In genomic region chr6:142146828-142147662, GRCh38 we compare ENCODE assay signal across 8 cellular contexts. TPM values are rescaled to one million over a fixed set of nuclear protein-coding genes. Genes with fewer than 3 reads are reported as not detected.
DNase-seq lines count a peak whose midpoint lies in the region; ATAC-seq and TF ChIP-seq lines count a peak whose summit lies in the region.

TSS of gene NMBR (minus strand) at chr6:142147122. CDS start at chr6:142088658, 58,464 bp downstream.
TSS of gene VTA1 (plus strand) at chr6:142147263. CDS start at chr6:142147288, 25 bp downstream.

- H3K9me3 ChIP-seq in HAP-1 (no peaks in the 10 kb centered on the region), MG63 (no peaks in the 10 kb centered on the region), neuron (ENCODE audit: low read length) (no peaks in the 10 kb centered on the region), subcutaneous abdominal adipose tissue (ENCODE audit: control insufficient read depth in 5 of 5, low read length in 5 of 5) (no peaks in the 10 kb centered on the region)

- H2AFZ ChIP-seq in neuron (ENCODE audit: low read depth, low read length): peak within 1 kb of the TSS; percentile 86

- H3K4me1 ChIP-seq in HAP-1: peaks cover 9% of the 10 kb centered on the region
- peaks cover 7% of the 10 kb centered on the region for H3K4me1 ChIP-seq in foreskin keratinocyte
- peaks cover 17% of the 10 kb centered on the region for H3K4me1 ChIP-seq in neuron (ENCODE audit: insufficient read depth, low read length)
- peaks cover 0 to 33% (median 27%) of the 10 kb centered on the region in 5 donors for H3K4me1 ChIP-seq in subcutaneous abdominal adipose tissue (ENCODE audit: control insufficient read depth in 5 of 5, insufficient read depth in 5 of 5, low read length in 5 of 5)

- H3K4me3 ChIP-seq in HAP-1 (peak within 1 kb of the TSS; percentile 62), MG63 (peak within 1 kb of the TSS; percentile 81), neuron (ENCODE audit: low read length) (peak within 1 kb of the TSS; percentile 89), subcutaneous abdominal adipose tissue (ENCODE audit: low read depth in 1 of 5, low read length in 5 of 5) (peak within 1 kb of the TSS; percentile 98 to 100 (median 100))

- H3K27me3 ChIP-seq in HAP-1 (ENCODE audit: low read depth) (no peaks in the 10 kb centered on the region; the same call in 1 of the 2 replicates), MG63 (no peaks in the 10 kb centered on the region), foreskin keratinocyte (no peaks in the 10 kb centered on the region), neuron (ENCODE audit: insufficient read depth, low read length) (no peaks in the 10 kb centered on the region), subcutaneous abdominal adipose tissue (ENCODE audit: control insufficient read depth in 5 of 5, insufficient read depth in 4 of 5, low read length in 5 of 5) (no peaks in the 10 kb centered on the region)

- H3K9ac ChIP-seq in subcutaneous abdominal adipose tissue (ENCODE audit: low read length in 5 of 5): peak within 1 kb of the TSS; percentile 87 to 91 (median 87)

- peak; percentile 99 for ATAC-seq in foreskin keratinocyte

- H3K27ac ChIP-seq in foreskin keratinocyte (peak within 1 kb of the TSS; percentile 19), subcutaneous abdominal adipose tissue (ENCODE audit: low read depth, low read length) (peak within 1 kb of the TSS; percentile 71)

- TF ChIP-seq CTCF in foreskin keratinocyte (conservative IDR thresholded peaks at IDR 0.05): peak; percentile 99

- DNase-seq in GF-D8 (lab: John Stamatoyannopoulos, UW) (peak; percentile 94), HAP-1 (ENCODE audit: low spot score in 2 of 2) (peak; percentile 96), MG63 (peak; percentile 99), SHP77 treated with DMSO at 0.1 percent for 48 hours (lab: John Stamatoyannopoulos, UW) (peak; percentile 96), foreskin keratinocyte (peak; percentile 96 to 98)
- DNase-seq in activated gamma-delta T cell treated with anti-CD3 and anti-CD28 coated beads, Interleukin-2, amount 50 U/mL, for 16 hours (ENCODE audit: low read depth): peak; percentile 93

- in situ Hi-C loops in HAP-1 (cut with MboI; ENCODE audit: low sequenced_read_pairs): no loop called here

- H3K36me3 ChIP-seq in HAP-1 (replicated peaks) (no peaks in the 10 kb centered on the region), MG63 (peaks cover 7% of the 10 kb centered on the region), neuron (ENCODE audit: insufficient read depth, low read length) (peaks cover 10% of the 10 kb centered on the region), subcutaneous abdominal adipose tissue (ENCODE audit: control insufficient read depth in 5 of 5, insufficient read depth in 5 of 5, low read length in 5 of 5) (peaks cover 0 to 4% (median 0%) of the 10 kb centered on the region in 5 donors)

RNA-seq across cellular contexts. Expression of gene NMBR, which starts in this region (rescaled TPM):
- total RNA-seq in MG63 (2014; rRNA removed; shearing (Covaris generic); ENCODE audit: low replicate concordance): not detected in 2 replicates
- not detected in 2 replicates for total RNA-seq in foreskin keratinocyte
- polyA plus RNA-seq in foreskin keratinocyte: not detected in 2 replicates

RNA-seq across cellular contexts. Expression of gene VTA1, which starts in this region (rescaled TPM):
- total RNA-seq in MG63 (2014; rRNA removed; shearing (Covaris generic); ENCODE audit: low replicate concordance): 119 and 126 TPM in 2 replicates
- total RNA-seq in foreskin keratinocyte: 60.9 and 62.6 TPM in 2 replicates
- 29.0 and 33.3 TPM in 2 replicates for polyA plus RNA-seq in foreskin keratinocyte

Comparison
In these comparisons a context has a peak if more than half of its experiments do, and no peak if none do; other contexts are left out.
1. Peak in every context shown above with its lines: DNase-seq, ATAC-seq, H3K4me3 ChIP-seq and H3K27ac ChIP-seq.